Comparison of ENCODE assay signal across 8 cellular contexts in genomic region chr13:95677564-95678386, GRCh38. TPM values are rescaled to one million over a fixed set of nuclear protein-coding genes. Genes with fewer than 3 reads are reported as not detected.
A peak's percentile ranks its signal among the peaks of the same experiment; 100 is the strongest.
DNase-seq lines count a peak whose midpoint lies in the region; ATAC-seq, FAIRE-seq and TF ChIP-seq lines count a peak whose summit lies in the region.

No MANE protein-coding gene starts in this region.

- H3K27me3 Mint-ChIP-seq in stimulated activated naive B cell treated with anti-CD40 and anti-IgM and Interleukin-4, amounts not matched to agents 10 μg/mL and 1 μg/mL and 100 μg/mL, for 72 hours: no peaks in the 10 kb centered on the region

- no peak for ATAC-seq in stimulated activated naive B cell treated with anti-CD40 and anti-IgM and Interleukin-4, amounts not matched to agents 10 μg/mL and 1 μg/mL and 100 μg/mL, for 72 hours (replicated peaks)

- H3K27ac Mint-ChIP-seq in stimulated activated naive B cell treated with anti-CD40 and anti-IgM and Interleukin-4, amounts not matched to agents 10 μg/mL and 1 μg/mL and 100 μg/mL, for 72 hours: peak overlapping the region; percentile 98

- H3K9me3 Mint-ChIP-seq in stimulated activated naive B cell treated with anti-CD40 and anti-IgM and Interleukin-4, amounts not matched to agents 10 μg/mL and 1 μg/mL and 100 μg/mL, for 72 hours: no peaks in the 10 kb centered on the region

- H3K4me1 ChIP-seq in keratinocyte (ENCODE audit: control insufficient read depth, extremely low read depth, insufficient read depth, low read length): peaks cover 25% of the 10 kb centered on the region

- H3K27ac ChIP-seq in keratinocyte (ENCODE audit: control insufficient read depth, insufficient read depth, low read length): peak overlapping the region; percentile 91

- H3K36me3 ChIP-seq in keratinocyte (ENCODE audit: control insufficient read depth in 2 of 2, extremely low read depth in 1 of 2, insufficient read depth in 2 of 2, low read length in 2 of 2): no peaks in the 10 kb centered on the region

- H3K4me3 ChIP-seq in keratinocyte (ENCODE audit: control insufficient read depth in 2 of 3, extremely low read depth in 1 of 3, insufficient read depth in 2 of 3, low read depth in 1 of 3, low read length in 3 of 3): peak overlapping the region; percentile 54 to 97 (median 96)

- no peaks in the 10 kb centered on the region for H3K27me3 ChIP-seq in keratinocyte (ENCODE audit: control insufficient read depth, extremely low read depth, insufficient read depth, low read length)

- H3K4me3 Mint-ChIP-seq in stimulated activated naive B cell treated with anti-CD40 and anti-IgM and Interleukin-4, amounts not matched to agents 10 μg/mL and 1 μg/mL and 100 μg/mL, for 72 hours: peak overlapping the region; percentile 88 to 98

- peak overlapping the region; percentile 92 for H3K4me2 ChIP-seq in keratinocyte (ENCODE audit: control insufficient read depth, extremely low read depth, insufficient read depth, low read depth, low read length)

- peaks cover 2% of the 10 kb centered on the region for H3K9me1 ChIP-seq in keratinocyte (ENCODE audit: control insufficient read depth, extremely low read depth, insufficient read depth, low read length)

- H3K9ac ChIP-seq in keratinocyte (ENCODE audit: control insufficient read depth, extremely low read depth, insufficient read depth, low read length): peak overlapping the region; percentile 96

- DNase-seq in NCI-H146 (lab: John Stamatoyannopoulos, UW) (peak; percentile 23), NCI-H146 treated with DMSO at 0.1 percent for 48 hours (lab: John Stamatoyannopoulos, UW; ENCODE audit: unreplicated experiment) (no peak), LoVo (ENCODE audit: low spot score) (peak; percentile 2), astrocyte of the hippocampus (ENCODE audit: low read depth, low spot score) (peak; percentile 56), keratinocyte (ENCODE audit: low read depth, low spot score) (no peak), NCI-H128 (lab: John Stamatoyannopoulos, UW; ENCODE audit: unreplicated experiment) (no peak)
- no peak for DNase-seq in stimulated activated naive B cell treated with anti-CD40 and anti-IgM and Interleukin-4, amounts not matched to agents 10 μg/mL and 1 μg/mL and 100 μg/mL, for 72 hours
- no peak for DNase-seq in activated CD8-positive, alpha-beta memory T cell treated with anti-CD3 and anti-CD28 coated beads for 24 hours

- H3K4me1 Mint-ChIP-seq in stimulated activated naive B cell treated with anti-CD40 and anti-IgM and Interleukin-4, amounts not matched to agents 10 μg/mL and 1 μg/mL and 100 μg/mL, for 72 hours: peaks cover 23 to 59% of the 10 kb centered on the region in 2 donors

- dilution Hi-C loops in keratinocyte (cut with MboI; ENCODE audit: extremely low pct_ligation_motif_present, low sequenced_read_pairs): no loop called here

- H3K9me3 ChIP-seq in keratinocyte (ENCODE audit: control insufficient read depth, low read depth, low read length): no peaks in the 10 kb centered on the region

- no peak for TF ChIP-seq CTCF in keratinocyte (optimal IDR thresholded peaks at IDR 0.05 in 1 of 3, IDR thresholded peaks at IDR 0.05 in 1 of 3, conservative IDR thresholded peaks at IDR 0.05 in 1 of 3; ENCODE audit: extremely low read depth in 1 of 3, insufficient read depth in 2 of 3, low read length in 3 of 3)

- FAIRE-seq in keratinocyte (lab: Jason Lieb, UNC): no peak

- H3K36me3 Mint-ChIP-seq in stimulated activated naive B cell treated with anti-CD40 and anti-IgM and Interleukin-4, amounts not matched to agents 10 μg/mL and 1 μg/mL and 100 μg/mL, for 72 hours: peaks cover 10 to 23% of the 10 kb centered on the region in 2 donors

- H2AFZ ChIP-seq in keratinocyte (ENCODE audit: control insufficient read depth, low read length): peak overlapping the region; percentile 91

- peaks cover 65% of the 10 kb centered on the region for H3K79me2 ChIP-seq in keratinocyte (ENCODE audit: control insufficient read depth, insufficient read depth, low read length)

- H4K20me1 ChIP-seq in keratinocyte (ENCODE audit: control insufficient read depth, extremely low read depth, insufficient read depth, low read length): peaks cover 3% of the 10 kb centered on the region

RNA-seq across cellular contexts. Expression of gene DNAJC3, which starts 0.8 kb away (rescaled TPM):
- 11.5 to 26.4 TPM (median 23.8 TPM) in 3 replicates for polyA plus RNA-seq in keratinocyte
- polyA plus RNA-seq in keratinocyte (2011; ENCODE audit: low read depth): 24.2 TPM
- polyA plus RNA-seq in keratinocyte (2011; cell fraction: cytosol; rRNA removed): 6.4 and 12.8 TPM in 2 replicates
- 19.9 and 26.5 TPM in 2 replicates for polyA plus RNA-seq in keratinocyte (2011; cell fraction: nucleus; rRNA removed)
- 17.0 and 29.2 TPM in 2 replicates for polyA plus RNA-seq in keratinocyte (2012; ENCODE audit: low replicate concordance)
- 12.7 to 40.5 TPM (median 21.2 TPM) in 3 replicates for polyA minus RNA-seq in keratinocyte
- 15.7 TPM for polyA minus RNA-seq in keratinocyte (2011; cell fraction: cytosol; rRNA and poly(A)+ RNA removed)
- polyA minus RNA-seq in keratinocyte (2011; cell fraction: nucleus; rRNA and poly(A)+ RNA removed): 27.2 and 46.9 TPM in 2 replicates

RNA-seq across cellular contexts. Expression of gene DZIP1, which starts 33.3 kb away (rescaled TPM):
- 0.88 to 1.4 TPM (median 1.3 TPM) in 3 replicates for polyA plus RNA-seq in keratinocyte
- polyA plus RNA-seq in keratinocyte (2011; ENCODE audit: low read depth): 0.74 TPM
- polyA plus RNA-seq in keratinocyte (2011; cell fraction: cytosol; rRNA removed): 0.97 and 1.7 TPM in 2 replicates
- 1.8 TPM in 2 replicates for polyA plus RNA-seq in keratinocyte (2011; cell fraction: nucleus; rRNA removed)
- polyA plus RNA-seq in keratinocyte (2012; ENCODE audit: low replicate concordance): 0.32 and 1.4 TPM in 2 replicates
- 0.46 to 1.2 TPM (median 1.0 TPM) in 3 replicates for polyA minus RNA-seq in keratinocyte
- polyA minus RNA-seq in keratinocyte (2011; cell fraction: cytosol; rRNA and poly(A)+ RNA removed): 2.5 TPM
- polyA minus RNA-seq in keratinocyte (2011; cell fraction: nucleus; rRNA and poly(A)+ RNA removed): 1.6 and 2.1 TPM in 2 replicates

Comparison
In these comparisons a context has a peak if more than half of its experiments do, and no peak if none do; other contexts are left out.
1. DNase-seq: peak in NCI-H146 (single experiment), LoVo (single experiment) and astrocyte of the hippocampus (single experiment); none in NCI-H146 treated with DMSO at 0.1 percent for 48 hours (single experiment), keratinocyte (single experiment), stimulated activated naive B cell treated with anti-CD40 and anti-IgM and Interleukin-4, amounts not matched to agents 10 μg/mL and 1 μg/mL and 100 μg/mL, for 72 hours (single experiment), NCI-H128 (single experiment) and activated CD8-positive, alpha-beta memory T cell treated with anti-CD3 and anti-CD28 coated beads for 24 hours (single experiment).